In the genomic region with DNA sequence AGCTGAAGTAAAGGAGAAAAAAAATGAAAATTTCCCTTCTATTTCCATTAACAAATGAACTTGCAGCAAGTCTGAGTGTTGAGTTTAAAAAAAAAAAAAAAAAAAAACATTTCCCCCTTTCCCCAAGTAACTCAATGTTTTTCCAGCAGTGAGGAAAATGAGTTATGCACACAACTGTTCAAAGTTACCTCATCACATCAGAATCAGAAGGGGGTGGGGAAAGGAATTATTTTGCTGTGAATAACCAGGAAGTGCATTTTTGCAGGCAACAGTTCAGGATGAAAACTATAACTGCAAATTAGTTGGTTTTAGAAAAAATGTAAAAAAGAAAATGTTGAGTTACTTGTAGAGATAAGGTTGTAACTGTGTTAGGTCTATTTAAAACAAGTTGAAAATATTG, we compare ENCODE assay signal across 9 cellular contexts.
DNase-seq lines count a peak whose midpoint lies in the region; ATAC-seq lines count a peak whose summit lies in the region.
"Had no signal": no experiment of that assay in that cellular context is flagged by ENCODE, and none has a peak within 500 bp of the region (broad histone marks: within the 10 kb centered on the region; RNA-seq: fewer than 3 reads in every experiment).

No MANE protein-coding gene starts in this region.

- no peak for ATAC-seq in HG02973 (IDR thresholded peaks at IDR 0.05; ENCODE audit: unreplicated experiment)
- ATAC-seq in HG02840 (IDR thresholded peaks at IDR 0.05; ENCODE audit: low FRiP score, unreplicated experiment), result no peak
- ATAC-seq: natural killer cell had no signal

- DNase-seq in HCEC 1CT (peak; percentile 92), RKO (ENCODE audit: low spot score) (peak; percentile 63), fibroblast of peridontal ligament (ENCODE audit: extremely low read depth) (peak; percentile 92), renal cortical epithelial cell (ENCODE audit: low read depth) (peak; percentile 95), T-helper 9 cell (no peak)
- DNase-seq in stimulated activated CD8-positive, alpha-beta memory T cell treated with anti-CD3 and anti-CD28 coated beads, Interleukin-4, amount 100 ng/mL, for 48 hours, result no peak
- DNase-seq: natural killer cell had no signal

Comparison
In these comparisons a context has a peak if more than half of its experiments do, and no peak if none do; other contexts are left out.
1. DNase-seq: peak in HCEC 1CT (single experiment), RKO (single experiment), fibroblast of peridontal ligament (single experiment) and renal cortical epithelial cell (single experiment); none in T-helper 9 cell (single experiment) and stimulated activated CD8-positive, alpha-beta memory T cell treated with anti-CD3 and anti-CD28 coated beads, Interleukin-4, amount 100 ng/mL, for 48 hours (single experiment).